Comparison of ENCODE assay signal across 1 cellular context in the genomic region with DNA sequence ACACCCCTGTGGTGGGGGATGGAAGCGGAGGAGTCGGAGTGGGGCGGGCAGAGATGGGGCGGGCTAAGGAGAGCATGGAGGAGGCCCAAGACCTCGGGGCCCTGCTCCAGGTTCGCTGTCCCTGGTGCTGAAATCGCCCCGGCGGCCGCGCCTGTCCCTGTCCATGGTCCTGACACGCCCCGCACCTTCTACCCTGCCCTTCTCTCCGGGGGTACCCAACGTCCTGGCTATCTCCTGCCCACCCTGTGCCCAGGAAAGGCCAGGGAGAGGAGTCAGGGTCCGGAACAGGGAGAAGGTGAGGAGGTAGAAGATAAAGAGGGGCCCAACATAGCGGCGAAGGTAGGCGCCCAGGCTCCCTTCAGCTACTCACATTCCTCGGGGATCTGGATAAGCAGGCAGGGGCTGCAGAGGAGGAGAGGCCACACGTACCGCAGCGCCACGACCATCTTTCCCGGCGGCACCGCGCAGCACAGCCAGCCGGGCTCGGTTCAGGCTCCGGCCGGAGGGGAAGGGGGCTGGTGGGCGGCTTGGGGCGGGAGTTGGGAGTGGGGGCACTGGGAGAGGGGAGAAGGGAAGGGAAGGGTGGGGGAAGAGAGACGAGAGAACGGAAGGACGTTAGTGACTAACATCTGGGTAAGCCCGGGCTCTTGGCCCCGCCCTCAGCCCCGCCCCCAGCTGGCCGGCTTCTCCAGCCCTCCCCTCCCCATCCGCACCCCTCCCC.
TF ChIP-seq lines count a peak whose summit lies in the region.

No MANE protein-coding gene starts in this region.

TF ChIP-seq in HepG2, 621 proteins besides CTCF, POLR2A, EP300 and RAD21 (continued from another document and continues in another):
- TF ChIP-seq ZNF646 (CRISPR knock-in tag; IDR thresholded peaks at IDR 0.05): peak; percentile 88
- TF ChIP-seq, protein P1, sequence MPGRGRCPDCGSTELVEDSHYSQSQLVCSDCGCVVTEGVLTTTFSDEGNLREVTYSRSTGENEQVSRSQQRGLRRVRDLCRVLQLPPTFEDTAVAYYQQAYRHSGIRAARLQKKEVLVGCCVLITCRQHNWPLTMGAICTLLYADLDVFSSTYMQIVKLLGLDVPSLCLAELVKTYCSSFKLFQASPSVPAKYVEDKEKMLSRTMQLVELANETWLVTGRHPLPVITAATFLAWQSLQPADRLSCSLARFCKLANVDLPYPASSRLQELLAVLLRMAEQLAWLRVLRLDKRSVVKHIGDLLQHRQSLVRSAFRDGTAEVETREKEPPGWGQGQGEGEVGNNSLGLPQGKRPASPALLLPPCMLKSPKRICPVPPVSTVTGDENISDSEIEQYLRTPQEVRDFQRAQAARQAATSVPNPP (CRISPR knock-in tag; IDR thresholded peaks at IDR 0.05): peak; percentile 72
- TF ChIP-seq, protein P2, sequence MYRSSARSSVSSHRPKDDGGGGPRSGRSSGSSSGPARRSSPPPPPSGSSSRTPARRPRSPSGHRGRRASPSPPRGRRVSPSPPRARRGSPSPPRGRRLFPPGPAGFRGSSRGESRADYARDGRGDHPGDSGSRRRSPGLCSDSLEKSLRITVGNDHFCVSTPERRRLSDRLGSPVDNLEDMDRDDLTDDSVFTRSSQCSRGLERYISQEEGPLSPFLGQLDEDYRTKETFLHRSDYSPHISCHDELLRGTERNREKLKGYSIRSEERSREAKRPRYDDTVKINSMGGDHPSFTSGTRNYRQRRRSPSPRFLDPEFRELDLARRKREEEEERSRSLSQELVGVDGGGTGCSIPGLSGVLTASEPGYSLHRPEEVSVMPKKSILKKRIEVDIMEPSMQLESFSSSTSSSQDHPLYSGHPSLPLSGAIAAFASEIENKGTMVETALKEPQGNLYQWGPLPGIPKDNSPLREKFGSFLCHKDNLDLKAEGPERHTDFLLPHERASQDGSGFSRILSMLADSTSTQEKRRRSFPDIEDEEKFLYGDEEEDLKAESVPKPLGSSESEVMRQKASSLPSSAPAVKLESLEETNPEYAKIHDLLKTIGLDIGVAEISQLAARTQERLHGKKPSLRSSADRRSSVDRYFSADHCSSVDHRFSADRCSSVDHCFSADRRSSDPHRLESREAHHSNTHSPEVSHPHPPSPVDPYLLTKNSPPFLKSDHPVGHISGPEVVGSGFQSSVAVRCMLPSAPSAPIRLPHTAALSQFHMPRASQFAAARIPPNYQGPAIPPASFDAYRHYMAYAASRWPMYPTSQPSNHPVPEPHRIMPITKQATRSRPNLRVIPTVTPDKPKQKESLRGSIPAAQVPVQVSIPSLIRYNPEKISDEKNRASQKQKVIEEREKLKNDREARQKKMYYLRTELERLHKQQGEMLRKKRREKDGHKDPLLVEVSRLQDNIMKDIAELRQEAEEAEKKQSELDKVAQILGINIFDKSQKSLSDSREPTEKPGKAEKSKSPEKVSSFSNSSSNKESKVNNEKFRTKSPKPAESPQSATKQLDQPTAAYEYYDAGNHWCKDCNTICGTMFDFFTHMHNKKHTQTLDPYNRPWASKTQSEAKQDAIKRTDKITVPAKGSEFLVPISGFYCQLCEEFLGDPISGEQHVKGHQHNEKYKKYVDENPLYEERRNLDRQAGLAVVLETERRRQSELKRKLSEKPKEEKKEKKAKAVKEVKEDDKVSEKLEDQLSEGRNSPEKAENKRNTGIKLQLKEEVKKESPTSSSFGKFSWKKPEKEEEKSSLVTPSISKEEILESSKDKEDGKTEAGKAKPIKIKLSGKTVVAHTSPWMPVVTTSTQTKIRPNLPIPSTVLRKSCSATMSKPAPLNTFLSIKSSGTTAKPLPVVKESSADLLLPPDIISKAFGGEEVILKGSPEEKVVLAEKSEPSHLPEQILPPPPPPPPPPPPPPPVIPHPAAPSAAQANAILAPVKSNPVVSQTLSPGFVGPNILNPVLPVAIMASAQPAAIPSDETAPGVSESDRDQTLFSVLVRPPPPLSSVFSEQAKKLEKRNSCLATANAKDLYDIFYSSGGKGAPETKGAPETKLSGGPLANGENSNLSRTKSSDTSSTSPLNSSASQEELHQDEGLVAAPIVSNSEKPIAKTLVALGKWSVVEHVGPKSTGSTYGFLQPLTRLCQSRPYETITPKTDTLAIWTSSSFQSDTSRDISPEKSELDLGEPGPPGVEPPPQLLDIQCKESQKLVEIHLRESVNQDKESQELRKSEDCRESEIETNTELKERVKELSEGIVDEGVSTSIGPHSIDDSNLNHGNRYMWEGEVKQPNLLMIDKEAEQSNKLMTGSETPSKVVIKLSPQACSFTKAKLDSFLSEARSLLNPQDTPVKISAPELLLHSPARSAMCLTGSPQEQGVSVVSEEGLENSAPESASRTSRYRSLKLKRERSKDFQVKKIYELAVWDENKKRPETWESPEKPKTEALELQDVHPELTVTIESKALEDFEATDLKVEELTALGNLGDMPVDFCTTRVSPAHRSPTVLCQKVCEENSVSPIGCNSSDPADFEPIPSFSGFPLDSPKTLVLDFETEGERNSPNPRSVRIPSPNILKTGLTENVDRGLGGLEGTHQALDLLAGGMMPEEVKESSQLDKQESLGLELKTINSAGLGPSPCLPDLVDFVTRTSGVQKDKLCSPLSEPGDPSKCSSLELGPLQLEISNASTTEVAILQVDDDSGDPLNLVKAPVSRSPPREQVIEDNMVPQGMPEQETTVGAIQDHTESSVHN (CRISPR knock-in tag; IDR thresholded peaks at IDR 0.05): peak; percentile 99; the same call in 1 of the 2 replicates
- TF ChIP-seq ZNF17 (CRISPR knock-in tag; IDR thresholded peaks at IDR 0.05): peak; percentile 98
- no peak for TF ChIP-seq SSRP1 (CRISPR knock-in tag; IDR thresholded peaks at IDR 0.05)
- peak; percentile 98 for TF ChIP-seq TP53 (CRISPR knock-in tag; conservative IDR thresholded peaks at IDR 0.05)
- TF ChIP-seq ZNF7 (CRISPR knock-in tag; IDR thresholded peaks at IDR 0.05): peak; percentile 93
- TF ChIP-seq, protein P3, sequence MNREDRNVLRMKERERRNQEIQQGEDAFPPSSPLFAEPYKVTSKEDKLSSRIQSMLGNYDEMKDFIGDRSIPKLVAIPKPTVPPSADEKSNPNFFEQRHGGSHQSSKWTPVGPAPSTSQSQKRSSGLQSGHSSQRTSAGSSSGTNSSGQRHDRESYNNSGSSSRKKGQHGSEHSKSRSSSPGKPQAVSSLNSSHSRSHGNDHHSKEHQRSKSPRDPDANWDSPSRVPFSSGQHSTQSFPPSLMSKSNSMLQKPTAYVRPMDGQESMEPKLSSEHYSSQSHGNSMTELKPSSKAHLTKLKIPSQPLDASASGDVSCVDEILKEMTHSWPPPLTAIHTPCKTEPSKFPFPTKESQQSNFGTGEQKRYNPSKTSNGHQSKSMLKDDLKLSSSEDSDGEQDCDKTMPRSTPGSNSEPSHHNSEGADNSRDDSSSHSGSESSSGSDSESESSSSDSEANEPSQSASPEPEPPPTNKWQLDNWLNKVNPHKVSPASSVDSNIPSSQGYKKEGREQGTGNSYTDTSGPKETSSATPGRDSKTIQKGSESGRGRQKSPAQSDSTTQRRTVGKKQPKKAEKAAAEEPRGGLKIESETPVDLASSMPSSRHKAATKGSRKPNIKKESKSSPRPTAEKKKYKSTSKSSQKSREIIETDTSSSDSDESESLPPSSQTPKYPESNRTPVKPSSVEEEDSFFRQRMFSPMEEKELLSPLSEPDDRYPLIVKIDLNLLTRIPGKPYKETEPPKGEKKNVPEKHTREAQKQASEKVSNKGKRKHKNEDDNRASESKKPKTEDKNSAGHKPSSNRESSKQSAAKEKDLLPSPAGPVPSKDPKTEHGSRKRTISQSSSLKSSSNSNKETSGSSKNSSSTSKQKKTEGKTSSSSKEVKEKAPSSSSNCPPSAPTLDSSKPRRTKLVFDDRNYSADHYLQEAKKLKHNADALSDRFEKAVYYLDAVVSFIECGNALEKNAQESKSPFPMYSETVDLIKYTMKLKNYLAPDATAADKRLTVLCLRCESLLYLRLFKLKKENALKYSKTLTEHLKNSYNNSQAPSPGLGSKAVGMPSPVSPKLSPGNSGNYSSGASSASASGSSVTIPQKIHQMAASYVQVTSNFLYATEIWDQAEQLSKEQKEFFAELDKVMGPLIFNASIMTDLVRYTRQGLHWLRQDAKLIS (CRISPR knock-in tag; IDR thresholded peaks at IDR 0.05): peak; percentile 90
- TF ChIP-seq, protein P4, sequence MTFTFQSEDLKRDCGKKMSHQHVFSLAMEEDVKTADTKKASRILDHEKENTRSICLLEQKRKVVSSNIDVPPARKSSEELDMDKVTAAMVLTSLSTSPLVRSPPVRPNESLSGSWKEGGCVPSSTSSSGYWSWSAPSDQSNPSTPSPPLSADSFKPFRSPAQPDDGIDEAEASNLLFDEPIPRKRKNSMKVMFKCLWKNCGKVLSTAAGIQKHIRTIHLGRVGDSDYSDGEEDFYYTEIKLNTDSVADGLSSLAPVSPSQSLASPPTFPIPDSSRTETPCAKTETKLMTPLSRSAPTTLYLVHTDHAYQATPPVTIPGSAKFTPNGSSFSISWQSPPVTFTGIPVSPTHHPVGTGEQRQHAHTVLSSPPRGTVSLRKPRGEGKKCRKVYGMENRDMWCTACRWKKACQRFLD (CRISPR knock-in tag; IDR thresholded peaks at IDR 0.05; ENCODE audit: borderline replicate concordance): peak; percentile 100
- peak; percentile 89 for TF ChIP-seq PRDM15 (CRISPR knock-in tag; IDR thresholded peaks at IDR 0.05)
- no peak for TF ChIP-seq RBM22 (optimal IDR thresholded peaks at IDR 0.05; ENCODE audit: low read length)
- TF ChIP-seq KDM4B (CRISPR knock-in tag; IDR thresholded peaks at IDR 0.05): peak; percentile 100
- peak; percentile 89 for TF ChIP-seq ZSCAN22 (CRISPR knock-in tag; IDR thresholded peaks at IDR 0.05)
- peak; percentile 98 to 100 for TF ChIP-seq KLF16 (CRISPR knock-in tag; IDR thresholded peaks at IDR 0.05)
- TF ChIP-seq HNRNPL (IDR thresholded peaks at IDR 0.05; ENCODE audit: low read depth, low read length): no peak
- TF ChIP-seq ZNF747 (CRISPR knock-in tag; IDR thresholded peaks at IDR 0.05; ENCODE audit: borderline replicate concordance): peak; percentile 97
- no peak for TF ChIP-seq ZKSCAN1 (IDR thresholded peaks at IDR 0.05; ENCODE audit: low read length)
- peak; percentile 93 for TF ChIP-seq PATZ1 (CRISPR knock-in tag; IDR thresholded peaks at IDR 0.05)
